9 cellular contexts compared by ENCODE assay signal in genomic region chr9:127562841-127563523, GRCh38. TPM values are rescaled to one million over a fixed set of nuclear protein-coding genes. Genes with fewer than 3 reads are reported as not detected.
DNase-seq lines count a peak whose midpoint lies in the region; ATAC-seq and TF ChIP-seq lines count a peak whose summit lies in the region.
"Had no signal": no experiment of that assay in that cellular context is flagged by ENCODE, and none has a peak within 500 bp of the region (broad histone marks: within the 10 kb centered on the region; RNA-seq: fewer than 3 reads in every experiment).

No MANE protein-coding gene starts in this region.

- no peaks in the 10 kb centered on the region for H3K27me3 Mint-ChIP-seq in activated CD8-positive, alpha-beta T cell treated with anti-CD3 and anti-CD28 coated beads, Interleukin-2, amount 10 ng/mL, durations not matched to agents 7 days and 5 days (ENCODE audit: low read depth)
- no peaks in the 10 kb centered on the region for H3K27me3 Mint-ChIP-seq in activated CD8-positive, alpha-beta T cell treated with anti-CD3 and anti-CD28 coated beads for 36 hours
- peaks cover 0 to 3% (median 1%) of the 10 kb centered on the region in 3 donors for H3K27me3 Mint-ChIP-seq in immature natural killer cell (ENCODE audit: low read depth in 3 of 3)

- H3K18ac ChIP-seq in mesenchymal stem cell (ENCODE audit: low read depth in 1 of 2, low read length in 2 of 2) = peak overlapping the region; percentile 62 to 84

- peak overlapping the region; percentile 65 for H2BK120ac ChIP-seq in mesenchymal stem cell (ENCODE audit: low read depth, low read length)

- H3K14ac ChIP-seq in mesenchymal stem cell (ENCODE audit: low read length in 2 of 2) = peak overlapping the region in 1 of 2 experiments; percentile 91

- peak overlapping the region; percentile 15 for H3K4me2 ChIP-seq in mesenchymal stem cell (ENCODE audit: low read length, poor library complexity, severe bottlenecking)

- CTCF ChIA-PET in activated CD8-positive, alpha-beta T cell treated with anti-CD3 and anti-CD28 coated beads, Interleukin-2, amount 10 ng/mL, durations not matched to agents 7 days and 5 days (lab: Charles Lee) = no interaction called here
- CTCF ChIA-PET in activated CD8-positive, alpha-beta T cell treated with anti-CD3 and anti-CD28 coated beads for 36 hours (lab: Charles Lee) = no interaction called here

- H3K27ac Mint-ChIP-seq in activated CD8-positive, alpha-beta T cell treated with anti-CD3 and anti-CD28 coated beads, Interleukin-2, amount 10 ng/mL, durations not matched to agents 7 days and 5 days = peak overlapping the region; percentile 28
- H3K27ac Mint-ChIP-seq in activated CD8-positive, alpha-beta T cell treated with anti-CD3 and anti-CD28 coated beads for 36 hours = no peak overlapping the region
- no peak overlapping the region for H3K27ac Mint-ChIP-seq in immature natural killer cell

- POLR2A ChIA-PET in activated CD8-positive, alpha-beta T cell treated with anti-CD3 and anti-CD28 coated beads, Interleukin-2, amount 10 ng/mL, durations not matched to agents 7 days and 5 days (lab: Charles Lee) = no interaction called here
- POLR2A ChIA-PET in activated CD8-positive, alpha-beta T cell treated with anti-CD3 and anti-CD28 coated beads for 36 hours (lab: Charles Lee) = no interaction called here

- peak overlapping the region; percentile 85 for H3K9ac ChIP-seq in mesenchymal stem cell (ENCODE audit: low read length)

- peaks cover 80% of the 10 kb centered on the region for H3K36me3 Mint-ChIP-seq in activated CD8-positive, alpha-beta T cell treated with anti-CD3 and anti-CD28 coated beads, Interleukin-2, amount 10 ng/mL, durations not matched to agents 7 days and 5 days (ENCODE audit: low read depth)
- no peaks in the 10 kb centered on the region for H3K36me3 Mint-ChIP-seq in activated CD8-positive, alpha-beta T cell treated with anti-CD3 and anti-CD28 coated beads for 36 hours (ENCODE audit: low read depth)
- H3K36me3 Mint-ChIP-seq in immature natural killer cell = no peaks in the 10 kb centered on the region

- no peak overlapping the region for H2AFZ ChIP-seq in mesenchymal stem cell (ENCODE audit: low read depth, low read length)

- intact Hi-C loops in activated CD8-positive, alpha-beta T cell treated with anti-CD3 and anti-CD28 coated beads for 36 hours (cut with micrococcal nuclease) = no loop called here
- intact Hi-C loops in vagina (cut with DNase I) (no loop called here), head of caudate nucleus (cut with DNase I) (no loop called here)

- WGBS in mesenchymal stem cell = 15% methylated on average over 15 of the region's 16 CpGs

- H3K9me3 ChIP-seq in mesenchymal stem cell (ENCODE audit: control insufficient read depth, low read length) (no peaks in the 10 kb centered on the region), vagina (no peaks in the 10 kb centered on the region)

- TF ChIP-seq POLR2A in vagina (IDR thresholded peaks at IDR 0.05) = no peak

- peak overlapping the region in 1 of 2 experiments; percentile 68 for H3K4me3 ChIP-seq in mesenchymal stem cell (ENCODE audit: insufficient read depth in 1 of 2, low read depth in 1 of 2, low read length in 2 of 2)
- peak overlapping the region; percentile 14 to 18 for H3K4me3 ChIP-seq in vagina

- H3K9me3 Mint-ChIP-seq in activated CD8-positive, alpha-beta T cell treated with anti-CD3 and anti-CD28 coated beads, Interleukin-2, amount 10 ng/mL, durations not matched to agents 7 days and 5 days (ENCODE audit: insufficient read depth) = no peaks in the 10 kb centered on the region
- no peaks in the 10 kb centered on the region for H3K9me3 Mint-ChIP-seq in activated CD8-positive, alpha-beta T cell treated with anti-CD3 and anti-CD28 coated beads for 36 hours
- no peaks in the 10 kb centered on the region for H3K9me3 Mint-ChIP-seq in immature natural killer cell

- H3K27me3 ChIP-seq in mesenchymal stem cell (ENCODE audit: control insufficient read depth in 1 of 2, insufficient read depth in 1 of 2, low read length in 2 of 2) (no peaks in the 10 kb centered on the region), vagina (no peaks in the 10 kb centered on the region)

- no peak overlapping the region for H2BK5ac ChIP-seq in mesenchymal stem cell (ENCODE audit: low read depth, low read length, poor library complexity, severe bottlenecking)

- H2BK12ac ChIP-seq in mesenchymal stem cell (ENCODE audit: low read length in 2 of 2) = peak overlapping the region; percentile 41 to 82

- H3K4me3 Mint-ChIP-seq in activated CD8-positive, alpha-beta T cell treated with anti-CD3 and anti-CD28 coated beads, Interleukin-2, amount 10 ng/mL, durations not matched to agents 7 days and 5 days = no peak overlapping the region
- H3K4me3 Mint-ChIP-seq in activated CD8-positive, alpha-beta T cell treated with anti-CD3 and anti-CD28 coated beads for 36 hours = no peak overlapping the region
- no peak overlapping the region for H3K4me3 Mint-ChIP-seq in immature natural killer cell

- peak overlapping the region; percentile 76 to 95 for H3K4ac ChIP-seq in mesenchymal stem cell (ENCODE audit: low read depth in 1 of 2, low read length in 2 of 2)

- H3K4me1 ChIP-seq in mesenchymal stem cell (ENCODE audit: control insufficient read depth, insufficient read depth, low read depth, low read length) (peaks cover 60% of the 10 kb centered on the region), vagina (peaks cover 100% of the 10 kb centered on the region)

- H3K27ac ChIP-seq in mesenchymal stem cell (ENCODE audit: low read length, poor library complexity, severe bottlenecking) (peak overlapping the region; percentile 86), vagina (peak overlapping the region; percentile 97)

- H3K79me1 ChIP-seq in mesenchymal stem cell (replicated peaks; ENCODE audit: low read length, poor library complexity, severe bottlenecking) = no peaks in the 10 kb centered on the region

- peak overlapping the region; percentile 59 for H4K8ac ChIP-seq in mesenchymal stem cell (ENCODE audit: low read length)

- peak overlapping the region; percentile 94 for H2AK5ac ChIP-seq in mesenchymal stem cell (ENCODE audit: low read length, severe bottlenecking)

- H3K23ac ChIP-seq in mesenchymal stem cell (ENCODE audit: low read length in 2 of 2) = peak overlapping the region in 1 of 2 experiments; percentile 46

- H2BK15ac ChIP-seq in mesenchymal stem cell (ENCODE audit: low read depth, poor library complexity, severe bottlenecking) = peak overlapping the region; percentile 30

- TF ChIP-seq CTCF in activated CD8-positive, alpha-beta T cell treated with anti-CD3 and anti-CD28 coated beads for 36 hours (IDR thresholded peaks at IDR 0.05) = no peak
- TF ChIP-seq CTCF in vagina (IDR thresholded peaks at IDR 0.05) = peak in 1 of 3 experiments; percentile 9

- peaks cover 58 to 65% of the 10 kb centered on the region in 2 experiments for H3K36me3 ChIP-seq in mesenchymal stem cell (ENCODE audit: control insufficient read depth in 1 of 2, insufficient read depth in 2 of 2, low read depth in 1 of 2, low read length in 2 of 2)
- peaks cover 0 to 30% of the 10 kb centered on the region in 2 donors for H3K36me3 ChIP-seq in vagina

- H4K91ac ChIP-seq in mesenchymal stem cell (ENCODE audit: low read length) = peak overlapping the region; percentile 65

- H3K4me1 Mint-ChIP-seq in activated CD8-positive, alpha-beta T cell treated with anti-CD3 and anti-CD28 coated beads, Interleukin-2, amount 10 ng/mL, durations not matched to agents 7 days and 5 days (ENCODE audit: low read depth) = peaks cover 82% of the 10 kb centered on the region
- peaks cover 29% of the 10 kb centered on the region for H3K4me1 Mint-ChIP-seq in activated CD8-positive, alpha-beta T cell treated with anti-CD3 and anti-CD28 coated beads for 36 hours (ENCODE audit: low read depth)
- peaks cover 15 to 22% of the 10 kb centered on the region in 2 donors for H3K4me1 Mint-ChIP-seq in immature natural killer cell

- ATAC-seq in activated CD8-positive, alpha-beta T cell treated with anti-CD3 and anti-CD28 coated beads, Interleukin-2, amount 10 ng/mL, durations not matched to agents 7 days and 5 days = no peak
- no peak for ATAC-seq in activated CD8-positive, alpha-beta T cell treated with anti-CD3 and anti-CD28 coated beads for 36 hours
- no peak for ATAC-seq in GM18867 (IDR thresholded peaks at IDR 0.05; ENCODE audit: unreplicated experiment)

- DNase-seq in activated CD8-positive, alpha-beta T cell treated with anti-CD3 and anti-CD28 coated beads, Interleukin-2, amount 10 ng/mL, durations not matched to agents 7 days and 5 days = no peak
- no peak for DNase-seq in activated CD8-positive, alpha-beta T cell treated with anti-CD3 and anti-CD28 coated beads for 36 hours
- peak; percentile 79 for DNase-seq in dermis blood vessel endothelial cell
- DNase-seq in mesenchymal stem cell = peak; percentile 97
- no peak for DNase-seq in vagina (ENCODE audit: extremely low spot score in 2 of 2)
- no peak for DNase-seq in immature natural killer cell
- DNase-seq in head of caudate nucleus = no peak
- DNase-seq: amniotic stem cell had no signal

RNA-seq across cellular contexts. Expression of gene STXBP1, which starts 49.1 kb away (rescaled TPM):
- total RNA-seq in activated CD8-positive, alpha-beta T cell treated with anti-CD3 and anti-CD28 coated beads, Interleukin-2, amount 10 ng/mL, durations not matched to agents 7 days and 5 days = 10 to 100 TPM; 24.2 to 25.3 TPM
- total RNA-seq in activated CD8-positive, alpha-beta T cell treated with anti-CD3 and anti-CD28 coated beads for 36 hours = 10 to 100 TPM; 19.2 to 23.5 TPM
- total RNA-seq in dermis blood vessel endothelial cell = 24.7 and 34.0 TPM in 2 replicates
- 41.1 TPM for polyA plus RNA-seq in mesenchymal stem cell (2013, experiment 1 of 2)
- polyA plus RNA-seq in mesenchymal stem cell (2013, experiment 2 of 2) = 40.3 TPM
- total RNA-seq in vagina = 56.2 TPM
- under 1 TPM in 2 of 3 donors, not detected in 1; 0.59 to 0.99 TPM for polyA plus RNA-seq in immature natural killer cell

Comparison
In these comparisons a context has a peak if more than half of its experiments do, and no peak if none do; other contexts are left out.
1. DNase-seq: peak in dermis blood vessel endothelial cell (single experiment) and mesenchymal stem cell (single experiment); none in activated CD8-positive, alpha-beta T cell treated with anti-CD3 and anti-CD28 coated beads, Interleukin-2, amount 10 ng/mL, durations not matched to agents 7 days and 5 days (single experiment), activated CD8-positive, alpha-beta T cell treated with anti-CD3 and anti-CD28 coated beads for 36 hours (single experiment), vagina (0 of 2), immature natural killer cell (0 of 3) and head of caudate nucleus (0 of 42).